Comparison of ENCODE assay signal across 15 cellular contexts in genomic region chr6:26301638-26302037, GRCh38.
"Had no signal": no experiment of that assay in that cellular context is flagged by ENCODE, and none has a peak within 500 bp of the region (broad histone marks: within the 10 kb centered on the region; RNA-seq: fewer than 3 reads in every experiment).

No MANE protein-coding gene starts in this region.

- H3K27me3 Mint-ChIP-seq: dendritic cell treated with granulocyte-macrophage colony-stimulating factor and Interleukin-4, amounts not matched to agents 40 ng/mL and 50 ng/mL, for 4 days had no signal

- H3K4me3 Mint-ChIP-seq: dendritic cell treated with granulocyte-macrophage colony-stimulating factor and Interleukin-4, amounts not matched to agents 40 ng/mL and 50 ng/mL, for 4 days; natural killer cell; stimulated activated memory B cell treated with anti-CD40 and anti-IgM and Interleukin-4, amounts not matched to agents 10 μg/mL and 1 μg/mL and 100 μg/mL, for 72 hours; type B pancreatic cell had no signal

- H3K27ac Mint-ChIP-seq: dendritic cell treated with granulocyte-macrophage colony-stimulating factor and Interleukin-4, amounts not matched to agents 40 ng/mL and 50 ng/mL, for 4 days; natural killer cell; stimulated activated memory B cell treated with anti-CD40 and anti-IgM and Interleukin-4, amounts not matched to agents 10 μg/mL and 1 μg/mL and 100 μg/mL, for 72 hours; type B pancreatic cell had no signal

- DNase-seq: activated effector memory CD4-positive, alpha-beta T cell treated with Interleukin-2 at 50 U/mL for 16 hours; anterior cingulate cortex; body of pancreas; effector CD4-positive, alpha-beta T cell; heart left ventricle; islet precursor cell; left cardiac atrium; midbrain; natural killer cell; small intestine; stimulated activated CD4-positive, alpha-beta T cell treated with anti-CD3 and anti-CD28 coated beads, Interleukin-2, amount 100 ng/mL, for 24 hours had no signal

- H3K36me3 Mint-ChIP-seq: stimulated activated memory B cell treated with anti-CD40 and anti-IgM and Interleukin-4, amounts not matched to agents 10 μg/mL and 1 μg/mL and 100 μg/mL, for 72 hours; type B pancreatic cell had no signal

- ATAC-seq: body of pancreas; heart left ventricle; left cardiac atrium; natural killer cell; sciatic nerve; stimulated activated memory B cell treated with anti-CD40 and anti-IgM and Interleukin-4, amounts not matched to agents 10 μg/mL and 1 μg/mL and 100 μg/mL, for 72 hours had no signal

- H3K9me3 Mint-ChIP-seq: dendritic cell treated with granulocyte-macrophage colony-stimulating factor and Interleukin-4, amounts not matched to agents 40 ng/mL and 50 ng/mL, for 4 days; natural killer cell; stimulated activated memory B cell treated with anti-CD40 and anti-IgM and Interleukin-4, amounts not matched to agents 10 μg/mL and 1 μg/mL and 100 μg/mL, for 72 hours; type B pancreatic cell had no signal
